31 cellular contexts compared by ENCODE assay signal in the genomic region with DNA sequence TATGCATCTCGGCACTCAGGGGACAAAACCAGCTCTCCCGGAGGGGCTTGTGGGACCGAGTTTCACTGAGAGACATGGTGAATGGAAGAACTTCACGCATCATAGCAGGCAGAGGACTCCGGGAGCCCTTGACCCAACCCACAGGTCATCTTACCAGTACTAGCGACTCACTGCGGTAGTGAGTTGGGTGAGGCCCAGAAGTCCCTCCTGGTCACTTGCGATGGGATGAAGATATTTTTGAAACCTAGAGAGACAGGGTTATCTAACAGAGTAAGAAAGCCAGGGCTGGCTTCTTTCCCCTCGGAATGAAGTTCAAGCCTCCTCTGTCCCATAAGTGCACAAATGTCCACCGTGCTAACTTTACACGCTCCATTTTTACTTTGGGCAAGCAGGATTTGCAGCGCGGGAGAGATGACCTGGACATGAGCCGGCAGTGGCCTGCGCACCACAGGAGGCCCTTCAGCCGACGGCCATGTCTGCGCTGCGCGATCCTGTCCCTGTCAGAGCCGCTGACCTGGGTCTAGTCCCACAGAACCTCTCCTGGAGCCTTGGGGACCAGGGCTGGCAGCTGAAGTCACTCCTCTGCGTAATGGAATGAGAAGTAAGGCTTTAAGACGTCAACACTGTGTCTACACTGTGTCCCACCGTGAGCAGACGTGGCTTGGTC. TPM values are rescaled to one million over a fixed set of nuclear protein-coding genes. Genes with fewer than 3 reads are reported as not detected.
A peak's percentile ranks its signal among the peaks of the same experiment; 100 is the strongest.
DNase-seq lines count a peak whose midpoint lies in the region; TF ChIP-seq lines count a peak whose summit lies in the region.
"Had no signal": no experiment of that assay in that cellular context is flagged by ENCODE, and none has a peak within 500 bp of the region (broad histone marks: within the 10 kb centered on the region; RNA-seq: fewer than 3 reads in every experiment).

No MANE protein-coding gene starts in this region.

- WGBS in H9 (ENCODE audit: extremely low coverage, insufficient read length, low lambda C conversion rate), result no CpG with 5 or more reads among the region's 25 CpGs
- 95% methylated on average over 18 to 25 of the region's 25 CpGs for WGBS in endodermal cell (ENCODE audit: insufficient coverage in 1 of 2, insufficient read length in 1 of 2), 2 experiments
- no CpG with 5 or more reads among the region's 25 CpGs for WGBS in mesendoderm (ENCODE audit: extremely low coverage, insufficient coverage, low lambda C conversion rate)
- WGBS in mammary epithelial cell (ENCODE audit: low coverage, missing lambda C conversion rate), result 98% methylated on average over 16 of the region's 25 CpGs

- H2BK20ac ChIP-seq in H9 (ENCODE audit: low read depth, low read length, poor library complexity, severe bottlenecking), result no peak overlapping the region

- H4K5ac ChIP-seq in H9 (ENCODE audit: insufficient read length, low read depth, low read length), result no peak overlapping the region
- no peak overlapping the region for H4K5ac ChIP-seq in mesendoderm (ENCODE audit: low read length)

- dilution Hi-C loops in mammary epithelial cell (cut with HindIII; ENCODE audit: low sequenced_read_pairs), result no loop called here

- H3K18ac ChIP-seq in H9 (ENCODE audit: insufficient read length, low read depth, low read length) (no peak overlapping the region), mesendoderm (ENCODE audit: low read length) (no peak overlapping the region)

- peaks cover 1% of the 10 kb centered on the region; the same call in 1 of the 2 replicates for H3K27me3 Mint-ChIP-seq in H9 (ENCODE audit: low read depth)
- H3K27me3 Mint-ChIP-seq in endodermal cell (ENCODE audit: insufficient read depth), result no peaks in the 10 kb centered on the region
- H3K27me3 Mint-ChIP-seq in osteocyte (ENCODE audit: unreplicated experiment), result no peaks in the 10 kb centered on the region
- H3K27me3 Mint-ChIP-seq: activated naive CD8-positive, alpha-beta T cell treated with anti-CD3 and anti-CD28 coated beads for 36 hours; dendritic cell treated with granulocyte-macrophage colony-stimulating factor and Interleukin-4, amounts not matched to agents 40 ng/mL and 50 ng/mL, for 4 days had no signal

- H3K9me3 Mint-ChIP-seq in H9 (peaks cover 3 to 8% of the 10 kb centered on the region in 2 experiments; a peak in 2 of 5 replicates), endodermal cell (peaks cover 11% of the 10 kb centered on the region), osteocyte (ENCODE audit: unreplicated experiment) (no peaks in the 10 kb centered on the region)
- H3K9me3 Mint-ChIP-seq: activated naive CD8-positive, alpha-beta T cell treated with anti-CD3 and anti-CD28 coated beads for 36 hours; activated T-helper 2 cell treated with anti-CD3 and anti-CD28 coated beads, Interferon-gamma antibody, Interleukin-2, Interleukin-4, amounts not matched to agents 10 μg/mL and 5 μg/mL and 100 μg/mL, durations not matched to agents 14 hours and 24 hours and 36 hours; stimulated activated effector memory CD8-positive, alpha-beta T cell treated with anti-CD3 and anti-CD28 coated beads, Interleukin-12 subunit alpha, Interleukin-12 subunit beta, amount 100 ng/mL, for 72 hours had no signal

- no peak overlapping the region for H2BK120ac ChIP-seq in H9 (ENCODE audit: low read depth, low read length, poor library complexity, severe bottlenecking)
- no peak overlapping the region for H2BK120ac ChIP-seq in mesendoderm (ENCODE audit: low read depth, low read length)

- peaks cover 13 to 18% (median 16%) of the 10 kb centered on the region in 3 experiments for H3K36me3 Mint-ChIP-seq in H9 (ENCODE audit: insufficient read depth in 1 of 3, low read depth in 3 of 3)
- peaks cover 9% of the 10 kb centered on the region for H3K36me3 Mint-ChIP-seq in endodermal cell (ENCODE audit: low read depth)
- H3K36me3 Mint-ChIP-seq in osteocyte (ENCODE audit: unreplicated experiment), result peaks cover 8% of the 10 kb centered on the region
- H3K36me3 Mint-ChIP-seq: activated naive CD8-positive, alpha-beta T cell treated with anti-CD3 and anti-CD28 coated beads for 36 hours; stimulated activated effector memory CD8-positive, alpha-beta T cell treated with anti-CD3 and anti-CD28 coated beads, Interleukin-12 subunit alpha, Interleukin-12 subunit beta, amount 100 ng/mL, for 72 hours had no signal

- H3K9ac ChIP-seq in BLaER1 treated with 17β-estradiol and CSF1 and Interleukin-3, amounts not matched to agents 10 nM and 100 nM, result peak overlapping the region in 5 of 11 experiments; percentile 3 to 33 (median 24); a peak in 4 of 22 replicates
- no peak overlapping the region for H3K9ac ChIP-seq in H9 (ENCODE audit: extremely low read depth, insufficient read length, low read length)
- H3K9ac ChIP-seq in endodermal cell (ENCODE audit: extremely low read depth, low read length, poor library complexity, severe bottlenecking), result no peak overlapping the region
- no peak overlapping the region for H3K9ac ChIP-seq in mesendoderm (ENCODE audit: low read length)
- H3K9ac ChIP-seq in mammary epithelial cell (ENCODE audit: insufficient read depth, low read length), result no peak overlapping the region

- peak overlapping the region in 9 of 11 experiments; percentile 44 to 87 (median 80); a peak in 18 of 22 replicates for H3K4me2 ChIP-seq in BLaER1 treated with 17β-estradiol and CSF1 and Interleukin-3, amounts not matched to agents 10 nM and 100 nM
- H3K4me2 ChIP-seq in H9 (ENCODE audit: insufficient read depth, insufficient read length, low read length) (no peak overlapping the region), mesendoderm (ENCODE audit: low read length) (no peak overlapping the region), mammary epithelial cell (ENCODE audit: insufficient read depth, low read depth, low read length) (no peak overlapping the region)

- no peak overlapping the region for H3K4me3 ChIP-seq in BLaER1 treated with 17β-estradiol and CSF1 and Interleukin-3, amounts not matched to agents 10 nM and 100 nM
- H3K4me3 ChIP-seq in endodermal cell (ENCODE audit: low read length) (no peak overlapping the region), mesendoderm (ENCODE audit: low read length) (no peak overlapping the region), mammary epithelial cell (replicated peaks in 1 of 3; ENCODE audit: insufficient read depth in 1 of 3, low read depth in 2 of 3, low read length in 3 of 3) (no peak overlapping the region)
- H3K4me3 ChIP-seq: esophagus muscularis mucosa, heart left ventricle, lung, Peyer's patch, upper lobe of left lung had no signal

- H2BK5ac ChIP-seq in H9 (ENCODE audit: insufficient read length, low read length) (no peak overlapping the region), mesendoderm (ENCODE audit: low read length) (no peak overlapping the region)

- H2BK15ac ChIP-seq in H9 (ENCODE audit: low read depth, low read length) (no peak overlapping the region), mesendoderm (replicated peaks; ENCODE audit: low read depth) (no peak overlapping the region)

- no peak overlapping the region for H4K8ac ChIP-seq in H9 (replicated peaks; ENCODE audit: insufficient read length, low read depth, low read length)
- no peak overlapping the region for H4K8ac ChIP-seq in mesendoderm (ENCODE audit: low read depth, low read length)

- H3K4me3 Mint-ChIP-seq in H9, result no peak overlapping the region
- no peak overlapping the region for H3K4me3 Mint-ChIP-seq in endodermal cell
- H3K4me3 Mint-ChIP-seq in osteocyte (ENCODE audit: unreplicated experiment), result no peak overlapping the region
- H3K4me3 Mint-ChIP-seq: activated naive CD8-positive, alpha-beta T cell treated with anti-CD3 and anti-CD28 coated beads for 36 hours; dendritic cell treated with granulocyte-macrophage colony-stimulating factor and Interleukin-4, amounts not matched to agents 40 ng/mL and 50 ng/mL, for 4 days; stimulated activated effector memory CD8-positive, alpha-beta T cell treated with anti-CD3 and anti-CD28 coated beads, Interleukin-12 subunit alpha, Interleukin-12 subunit beta, amount 100 ng/mL, for 72 hours had no signal

- H3K36me3 ChIP-seq in BLaER1 treated with 17β-estradiol and CSF1 and Interleukin-3, amounts not matched to agents 10 nM and 100 nM, result peaks cover 0 to 9% (median 5%) of the 10 kb centered on the region in 11 experiments; a peak in 6 of 22 replicates
- H3K36me3 ChIP-seq in endodermal cell (ENCODE audit: control insufficient read depth, insufficient read depth, low read length), result no peaks in the 10 kb centered on the region
- no peaks in the 10 kb centered on the region for H3K36me3 ChIP-seq in mesendoderm (ENCODE audit: control insufficient read depth, insufficient read depth, low read length)
- no peaks in the 10 kb centered on the region for H3K36me3 ChIP-seq in mammary epithelial cell (ENCODE audit: insufficient read depth, low read length)
- H3K36me3 ChIP-seq: Peyer's patch had no signal

- H2AK5ac ChIP-seq in H9 (ENCODE audit: insufficient read length, low read length) (no peak overlapping the region), mesendoderm (ENCODE audit: low read length) (no peak overlapping the region)

- H3K4ac ChIP-seq in H9 (ENCODE audit: low read depth, low read length), result no peak overlapping the region
- no peak overlapping the region for H3K4ac ChIP-seq in mesendoderm (ENCODE audit: low read depth, low read length)

- H3T11ph ChIP-seq in H9 (ENCODE audit: low read length), result no peak overlapping the region

- peak; percentile 27 for DNase-seq in H9
- peak; percentile 48 for DNase-seq in endodermal cell
- DNase-seq in osteocyte (ENCODE audit: extremely low spot score, unreplicated experiment), result peak; percentile 79
- DNase-seq in retina, result no peak
- DNase-seq in mesendoderm, result no peak
- DNase-seq in mammary epithelial cell, result no peak
- no peak for DNase-seq in nucleus accumbens (lab: John Stamatoyannopoulos, UW)
- DNase-seq: activated CD4-positive, alpha-beta T cell treated with anti-CD3 and anti-CD28 coated beads for 48 hours; activated naive CD8-positive, alpha-beta T cell treated with anti-CD3 and anti-CD28 coated beads for 36 hours; anterior cingulate cortex; caudate nucleus; COR-L47; foreskin fibroblast; HCEC 1CT; islet precursor cell; Karpas-422; NCI-H2081 treated with DMSO at 0.1 percent for 48 hours; NCI-H226; NCI-H69; T-helper 9 cell had no signal

- H3K4me1 Mint-ChIP-seq in H9 (peaks cover 17 to 28% of the 10 kb centered on the region in 2 experiments), endodermal cell (peaks cover 3% of the 10 kb centered on the region), osteocyte (ENCODE audit: unreplicated experiment) (peaks cover 8% of the 10 kb centered on the region)
- H3K4me1 Mint-ChIP-seq: activated naive CD8-positive, alpha-beta T cell treated with anti-CD3 and anti-CD28 coated beads for 36 hours; stimulated activated effector memory CD8-positive, alpha-beta T cell treated with anti-CD3 and anti-CD28 coated beads, Interleukin-12 subunit alpha, Interleukin-12 subunit beta, amount 100 ng/mL, for 72 hours had no signal

- no peak overlapping the region for H3K56ac ChIP-seq in H9 (ENCODE audit: insufficient read length, low read depth, low read length)
- no peak overlapping the region for H3K56ac ChIP-seq in mesendoderm (ENCODE audit: low read length)

- no peaks in the 10 kb centered on the region for H3K79me1 ChIP-seq in H9 (ENCODE audit: insufficient read depth, low read depth, low read length, poor library complexity, severe bottlenecking)
- no peaks in the 10 kb centered on the region for H3K79me1 ChIP-seq in mesendoderm (ENCODE audit: low read length)

- no peak for TF ChIP-seq CTCF in H9 (conservative IDR thresholded peaks at IDR 0.05)
- no peak for TF ChIP-seq CTCF in endodermal cell (conservative IDR thresholded peaks at IDR 0.05)
- TF ChIP-seq CTCF in osteocyte (IDR thresholded peaks at IDR 0.05), result no peak
- no peak for TF ChIP-seq CTCF in mammary epithelial cell (conservative IDR thresholded peaks at IDR 0.05 in 1 of 2, IDR thresholded peaks at IDR 0.05 in 1 of 2; ENCODE audit: extremely low read depth in 1 of 2, insufficient read depth in 1 of 2, low read depth in 1 of 2, low read length in 2 of 2)

- BruUV-seq in mammary epithelial cell (replicated peaks; lab: Mats Ljungman, UMichigan), result no TSS peak

- H2AFZ ChIP-seq in H9 (ENCODE audit: low read length) (no peak overlapping the region), mammary epithelial cell (ENCODE audit: low read depth, low read length) (no peak overlapping the region)

- no peak overlapping the region for H2BK12ac ChIP-seq in H9 (ENCODE audit: insufficient read length, low read depth, low read length)

- in situ Hi-C loops in mammary epithelial cell (cut with MboI; ENCODE audit: low sequenced_read_pairs in 2 of 2), result no loop called here

- no peak overlapping the region for H4K91ac ChIP-seq in H9 (ENCODE audit: insufficient read length, low read depth, low read length)

- H3K23me2 ChIP-seq in H9 (ENCODE audit: insufficient read length, low read depth, low read length, poor library complexity, severe bottlenecking), result no peaks in the 10 kb centered on the region

- peak overlapping the region; percentile 26; the same call in 1 of the 2 replicates for H3K14ac ChIP-seq in H9 (ENCODE audit: insufficient read depth, low read length)

- H3K79me2 ChIP-seq in H9 (ENCODE audit: insufficient read depth, low read length), result no peaks in the 10 kb centered on the region
- H3K79me2 ChIP-seq in mesendoderm (ENCODE audit: control insufficient read depth, insufficient read depth, low read length), result no peaks in the 10 kb centered on the region
- no peaks in the 10 kb centered on the region for H3K79me2 ChIP-seq in mammary epithelial cell (ENCODE audit: insufficient read depth, low read length)

- no peaks in the 10 kb centered on the region for H3K27me3 ChIP-seq in BLaER1 treated with 17β-estradiol and CSF1 and Interleukin-3, amounts not matched to agents 10 nM and 100 nM
- H3K27me3 ChIP-seq in H9 (ENCODE audit: insufficient read depth, low read length) (no peaks in the 10 kb centered on the region), endodermal cell (ENCODE audit: control insufficient read depth, insufficient read depth, low read length, poor library complexity, severe bottlenecking) (no peaks in the 10 kb centered on the region), mesendoderm (ENCODE audit: insufficient read depth, low read length, poor library complexity) (no peaks in the 10 kb centered on the region), mammary epithelial cell (ENCODE audit: insufficient read depth, low read length) (no peaks in the 10 kb centered on the region)
- H3K27me3 ChIP-seq: esophagus muscularis mucosa, heart left ventricle, neutrophil, Peyer's patch, upper lobe of left lung had no signal

- CTCF ChIA-PET in mammary epithelial cell (lab: Charles Lee; ENCODE audit: low non-redundant PET), result no interaction called here

- H3K27ac Mint-ChIP-seq in H9 (peak overlapping the region in 2 of 3 experiments; percentile 57 to 90; a peak in 4 of 7 replicates), endodermal cell (no peak overlapping the region), osteocyte (ENCODE audit: unreplicated experiment) (no peak overlapping the region)
- H3K27ac Mint-ChIP-seq: activated T-helper 2 cell treated with anti-CD3 and anti-CD28 coated beads, Interferon-gamma antibody, Interleukin-2, Interleukin-4, amounts not matched to agents 10 μg/mL and 5 μg/mL and 100 μg/mL, durations not matched to agents 14 hours and 24 hours and 36 hours; dendritic cell treated with granulocyte-macrophage colony-stimulating factor and Interleukin-4, amounts not matched to agents 40 ng/mL and 50 ng/mL, for 4 days; stimulated activated effector memory CD8-positive, alpha-beta T cell treated with anti-CD3 and anti-CD28 coated beads, Interleukin-12 subunit alpha, Interleukin-12 subunit beta, amount 100 ng/mL, for 72 hours had no signal

- peaks cover 0 to 43% (median 0%) of the 10 kb centered on the region in 11 experiments; a peak in 6 of 22 replicates for H4K20me1 ChIP-seq in BLaER1 treated with 17β-estradiol and CSF1 and Interleukin-3, amounts not matched to agents 10 nM and 100 nM
- H4K20me1 ChIP-seq in H9 (ENCODE audit: control insufficient read depth, insufficient read depth, insufficient read length) (no peaks in the 10 kb centered on the region), mammary epithelial cell (ENCODE audit: insufficient read depth, low read length) (no peaks in the 10 kb centered on the region)

- peaks cover 18 to 57% (median 52%) of the 10 kb centered on the region in 10 experiments for H3K4me1 ChIP-seq in BLaER1 treated with 17β-estradiol and CSF1 and Interleukin-3, amounts not matched to agents 10 nM and 100 nM
- H3K4me1 ChIP-seq in H9 (ENCODE audit: insufficient read depth, low read length) (no peaks in the 10 kb centered on the region), endodermal cell (ENCODE audit: control insufficient read depth, insufficient read depth, low read length) (no peaks in the 10 kb centered on the region), mesendoderm (ENCODE audit: control insufficient read depth, low read depth, low read length) (no peaks in the 10 kb centered on the region), mammary epithelial cell (ENCODE audit: insufficient read depth, low read length) (no peaks in the 10 kb centered on the region)
- H3K4me1 ChIP-seq: Peyer's patch had no signal

- H3K9me3 ChIP-seq in BLaER1 treated with 17β-estradiol and CSF1 and Interleukin-3, amounts not matched to agents 10 nM and 100 nM (replicated peaks in 1 of 11), result peaks cover 0 to 12% (median 0%) of the 10 kb centered on the region in 11 experiments; a peak in 6 of 22 replicates
- H3K9me3 ChIP-seq in H9 (ENCODE audit: control insufficient read depth, low read depth, low read length) (no peaks in the 10 kb centered on the region), endodermal cell (ENCODE audit: control insufficient read depth, low read length) (no peaks in the 10 kb centered on the region), mammary epithelial cell (replicated peaks; ENCODE audit: insufficient read depth, low read length) (no peaks in the 10 kb centered on the region)
- H3K9me3 ChIP-seq: esophagus muscularis mucosa, neutrophil, Peyer's patch, upper lobe of left lung had no signal

- intact Hi-C loops in mammary epithelial cell (cut with micrococcal nuclease), result no loop called here

- no peak overlapping the region for H3K27ac ChIP-seq in BLaER1 treated with 17β-estradiol and CSF1 and Interleukin-3, amounts not matched to agents 10 nM and 100 nM
- H3K27ac ChIP-seq in H9 (ENCODE audit: insufficient read length, low read depth, low read length) (no peak overlapping the region), endodermal cell (ENCODE audit: low read depth, low read length) (no peak overlapping the region), mesendoderm (ENCODE audit: low read depth, low read length) (no peak overlapping the region), mammary epithelial cell (ENCODE audit: insufficient read depth, low read depth, low read length) (no peak overlapping the region)
- H3K27ac ChIP-seq: C4-2B, esophagus muscularis mucosa, heart left ventricle, neutrophil, Peyer's patch, upper lobe of left lung had no signal

- no peak overlapping the region for H3K23ac ChIP-seq in H9 (ENCODE audit: insufficient read length, low read depth, low read length)
- H3K23ac ChIP-seq in mesendoderm (ENCODE audit: low read length), result no peak overlapping the region

RNA-seq across cellular contexts. Expression of a gene that starts 29.7 kb away (rescaled TPM):
- 23.4 and 25.4 TPM in 2 replicates for total RNA-seq in H9 (2021)
- total RNA-seq in endodermal cell, result 10 to 100 TPM; 27.1 to 40.1 TPM
- 25.3 TPM for polyA plus RNA-seq in endodermal cell (2013, experiment 1 of 2)
- 23.9 TPM for polyA plus RNA-seq in endodermal cell (2013, experiment 2 of 2)
- total RNA-seq in osteocyte, result 48.5 and 54.0 TPM in 2 replicates
- polyA plus RNA-seq in mesendoderm (2013, experiment 1 of 2), result 35.2 TPM
- polyA plus RNA-seq in mesendoderm (2013, experiment 2 of 2), result 34.9 TPM
- 10 to 100 TPM; 13.3 to 35.1 TPM for total RNA-seq in mammary epithelial cell
- 36.0 TPM for polyA plus RNA-seq in mammary epithelial cell
- polyA minus RNA-seq in mammary epithelial cell, result 20.7 TPM

Comparison
In these comparisons a context has a peak if more than half of its experiments do, and no peak if none do; other contexts are left out.
1. H3K4me2 ChIP-seq: peak in BLaER1 treated with 17β-estradiol and CSF1 and Interleukin-3, amounts not matched to agents 10 nM and 100 nM (9 of 11); none in H9 (single experiment), mesendoderm (single experiment) and mammary epithelial cell (single experiment).
2. DNase-seq: peak in H9 (single experiment), endodermal cell (single experiment) and osteocyte (single experiment); none in retina (single experiment), mesendoderm (single experiment), mammary epithelial cell (single experiment) and nucleus accumbens (0 of 56).
3. H3K27ac Mint-ChIP-seq: peak in H9 (2 of 3); none in endodermal cell (single experiment) and osteocyte (single experiment).